In genomic region chr12:116607039-116607438, GRCh38 we compare ENCODE assay signal across 1 cellular context.
TF ChIP-seq lines count a peak whose summit lies in the region.

No MANE protein-coding gene starts in this region.

TF ChIP-seq in K562, 482 proteins besides CTCF, POLR2A, EP300 and RAD21 (continued from another document):
- TF ChIP-seq SOX6 (IDR thresholded peaks at IDR 0.05) (no peak), JUN (IDR thresholded peaks at IDR 0.05; ENCODE audit: borderline replicate concordance, low read depth, low read length) (no peak), JUN (CRISPR knock-in tag; IDR thresholded peaks at IDR 0.05; ENCODE audit: borderline replicate concordance) (no peak), HMGXB4 (CRISPR knock-in tag; IDR thresholded peaks at IDR 0.05) (no peak), CBX8 (IDR thresholded peaks at IDR 0.05; ENCODE audit: borderline replicate concordance, extremely low read depth, low read depth, low read length, poor library complexity, severe bottlenecking) (no peak), GTF2B (IDR thresholded peaks at IDR 0.05; ENCODE audit: extremely low read depth, insufficient read length) (no peak), ELF2 (CRISPR knock-in tag; IDR thresholded peaks at IDR 0.05) (no peak)
